11 cellular contexts compared by ENCODE assay signal in genomic region chr11:88195908-88196307, GRCh38. TPM values are rescaled to one million over a fixed set of nuclear protein-coding genes. Genes with fewer than 3 reads are reported as not detected.
"Had no signal": no experiment of that assay in that cellular context is flagged by ENCODE, and none has a peak within 500 bp of the region (broad histone marks: within the 10 kb centered on the region; RNA-seq: fewer than 3 reads in every experiment).

No MANE protein-coding gene starts in this region.

- FAIRE-seq: HepG2 had no signal

- H3K4me3 ChIP-seq: GM23248, HAP-1 had no signal

- H3K9me3 ChIP-seq: HAP-1 had no signal

- H3K27ac ChIP-seq: GM23248, HL-60 had no signal

- DNase-seq: GM23248, GOT3, H7, HFFc6, KBM-7 had no signal

- H3K4me1 ChIP-seq: HAP-1 had no signal

- H2AFZ ChIP-seq: GM23248 had no signal

- H3K9ac ChIP-seq: GM23248 had no signal

- H3K36me3 ChIP-seq: HAP-1 had no signal

- ATAC-seq: HCT116, HepG2 had no signal

RNA-seq across cellular contexts. Expression of gene RAB38, which starts 20.7 kb away (rescaled TPM):
- total RNA-seq: HT1080 had no signal
- polyA plus RNA-seq: IgD-negative memory B cell had no signal
